Comparison of ENCODE assay signal across 9 cellular contexts in the genomic region with DNA sequence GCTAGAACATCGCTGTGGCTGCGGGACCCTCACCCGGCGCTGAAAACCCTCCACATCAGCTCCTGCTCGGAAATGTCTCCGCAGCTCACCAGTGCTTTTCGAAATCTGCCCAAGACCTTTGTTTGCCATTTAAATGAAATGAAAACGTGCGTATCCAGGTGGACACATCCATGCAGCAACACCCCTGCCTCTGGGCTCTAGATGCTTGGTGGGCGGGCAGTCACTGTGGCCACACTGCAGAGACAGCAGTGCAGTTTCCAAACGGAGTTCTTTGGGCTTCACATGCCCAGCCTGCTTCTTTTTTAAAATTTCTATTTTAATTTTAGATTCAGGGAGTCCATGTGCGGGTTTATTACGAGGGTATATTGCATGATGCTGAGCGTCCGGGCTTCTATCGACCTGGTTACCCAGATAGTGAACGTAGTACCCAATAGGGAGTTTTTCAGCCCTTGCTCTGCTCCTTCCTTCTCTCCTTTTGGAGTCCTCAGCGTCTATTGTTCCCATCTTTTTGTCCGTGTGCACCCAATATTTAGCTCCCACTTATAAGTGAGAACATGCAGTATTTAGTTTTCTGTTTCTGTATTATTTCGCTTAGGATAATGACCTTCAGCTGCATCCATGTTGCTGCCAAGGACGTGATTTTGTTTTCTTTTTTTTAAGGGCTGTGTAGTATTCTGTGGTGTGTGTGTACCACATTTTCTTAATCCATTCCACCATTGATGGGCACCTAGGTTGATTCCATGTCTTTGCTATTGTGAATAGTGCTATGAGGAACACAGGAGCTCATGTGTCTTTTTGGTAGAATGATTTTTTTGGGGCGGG.
DNase-seq lines count a peak whose midpoint lies in the region; ATAC-seq lines count a peak whose summit lies in the region.
"Had no signal": no experiment of that assay in that cellular context is flagged by ENCODE, and none has a peak within 500 bp of the region (broad histone marks: within the 10 kb centered on the region; RNA-seq: fewer than 3 reads in every experiment).

No MANE protein-coding gene starts in this region.

- H3K27me3 Mint-ChIP-seq in stimulated activated memory B cell treated with anti-CD40 and anti-IgM and Interleukin-4, amounts not matched to agents 10 μg/mL and 1 μg/mL and 100 μg/mL, for 72 hours = peaks cover 100% of the 10 kb centered on the region

- DNase-seq in SK-N-MC (ENCODE audit: low read depth, low spot score) (no peak), SIG-M5 treated with dmso at 0.1 percent for 504 hours (lab: John Stamatoyannopoulos, UW; ENCODE audit: unreplicated experiment) (no peak)
- no peak for DNase-seq in effector CD8-positive, alpha-beta T cell (lab: John Stamatoyannopoulos, UW)
- DNase-seq: SIG-M5 had no signal

- no peaks in the 10 kb centered on the region for H3K9me3 ChIP-seq in HUES48 (ENCODE audit: control insufficient read depth, insufficient read depth, low read length)
- no peaks in the 10 kb centered on the region for H3K9me3 ChIP-seq in SK-N-MC (ENCODE audit: low read depth, low read length)
- no peaks in the 10 kb centered on the region for H3K9me3 ChIP-seq in iPS-18a (ENCODE audit: control insufficient read depth, low read depth, low read length)

- peak overlapping the region; percentile 55 for H3K9ac ChIP-seq in HUES48 (ENCODE audit: low read depth, low read length)
- no peak overlapping the region for H3K9ac ChIP-seq in SK-N-MC (ENCODE audit: insufficient read length)
- H3K9ac ChIP-seq in iPS-18a (ENCODE audit: low read length) = peak overlapping the region; percentile 93

- H3K4me1 ChIP-seq in HUES48 (ENCODE audit: control insufficient read depth, insufficient read depth, low read length) (peaks cover 24% of the 10 kb centered on the region), iPS-18a (ENCODE audit: control insufficient read depth, low read depth, low read length) (peaks cover 21% of the 10 kb centered on the region)

- H3K27me3 ChIP-seq in HUES48 (ENCODE audit: control insufficient read depth, insufficient read depth, low read length) (peaks cover 43% of the 10 kb centered on the region), iPS-18a (ENCODE audit: control insufficient read depth, insufficient read depth, low read length) (peaks cover 38% of the 10 kb centered on the region)

- H3K9me3 Mint-ChIP-seq in stimulated activated memory B cell treated with anti-CD40 and anti-IgM and Interleukin-4, amounts not matched to agents 10 μg/mL and 1 μg/mL and 100 μg/mL, for 72 hours = no peaks in the 10 kb centered on the region

- no peaks in the 10 kb centered on the region for H3K36me3 Mint-ChIP-seq in stimulated activated memory B cell treated with anti-CD40 and anti-IgM and Interleukin-4, amounts not matched to agents 10 μg/mL and 1 μg/mL and 100 μg/mL, for 72 hours

- H3K36me3 ChIP-seq in HUES48 (ENCODE audit: control insufficient read depth, insufficient read depth, low read length) = no peaks in the 10 kb centered on the region
- H3K36me3 ChIP-seq in SK-N-MC (ENCODE audit: insufficient read depth, low read length) = no peaks in the 10 kb centered on the region
- no peaks in the 10 kb centered on the region for H3K36me3 ChIP-seq in iPS-18a (ENCODE audit: control insufficient read depth, low read depth, low read length)

- no peak overlapping the region for H3K27ac Mint-ChIP-seq in stimulated activated memory B cell treated with anti-CD40 and anti-IgM and Interleukin-4, amounts not matched to agents 10 μg/mL and 1 μg/mL and 100 μg/mL, for 72 hours

- peaks cover 49% of the 10 kb centered on the region for H3K4me1 Mint-ChIP-seq in stimulated activated memory B cell treated with anti-CD40 and anti-IgM and Interleukin-4, amounts not matched to agents 10 μg/mL and 1 μg/mL and 100 μg/mL, for 72 hours

- H3K4me3 Mint-ChIP-seq in stimulated activated memory B cell treated with anti-CD40 and anti-IgM and Interleukin-4, amounts not matched to agents 10 μg/mL and 1 μg/mL and 100 μg/mL, for 72 hours = peak overlapping the region; percentile 21

- H3K4me3 ChIP-seq in HUES48 (ENCODE audit: low read depth, low read length) = peak overlapping the region; percentile 92
- H3K4me3 ChIP-seq in SK-N-MC = peak overlapping the region; percentile 90
- peak overlapping the region; percentile 97 for H3K4me3 ChIP-seq in iPS-18a (ENCODE audit: low read length)

- H3K27ac ChIP-seq in HUES48 (ENCODE audit: low read depth, low read length) = peak overlapping the region; percentile 88
- H3K27ac ChIP-seq in SK-N-MC = no peak overlapping the region
- peak overlapping the region; percentile 80 for H3K27ac ChIP-seq in iPS-18a (ENCODE audit: low read length)

- no peak for ATAC-seq in stimulated activated memory B cell treated with anti-CD40 and anti-IgM and Interleukin-4, amounts not matched to agents 10 μg/mL and 1 μg/mL and 100 μg/mL, for 72 hours
- no peak for ATAC-seq in HG03354 (IDR thresholded peaks at IDR 0.05; ENCODE audit: poor library complexity, severe bottlenecking, unreplicated experiment)
- no peak for ATAC-seq in GM21786 (IDR thresholded peaks at IDR 0.05; ENCODE audit: unreplicated experiment)
